ENCODE assay signal across 20 cellular contexts in genomic region chr6:13004610-13005009, GRCh38.
"Had no signal": no experiment of that assay in that cellular context is flagged by ENCODE, and none has a peak within 500 bp of the region (broad histone marks: within the 10 kb centered on the region; RNA-seq: fewer than 3 reads in every experiment).

No MANE protein-coding gene starts in this region.

- H3K27ac Mint-ChIP-seq: activated B cell treated with CpG ODN at 0.5 μM for 24 hours; activated CD4-positive, alpha-beta T cell treated with anti-CD3 and anti-CD28 coated beads for 36 hours; activated naive CD4-positive, alpha-beta T cell treated with anti-CD3 and anti-CD28 coated beads for 36 hours; activated naive CD8-positive, alpha-beta T cell treated with anti-CD3 and anti-CD28 coated beads, Interleukin-2, amount 10 ng/mL, durations not matched to agents 7 days and 5 days; endodermal cell; natural killer cell treated with Interleukin-12 subunit alpha and Interleukin-12 subunit beta and Interleukin-15 and Interleukin-18, amount 100 ng/mL, for 72 hours; progenitor cell of endocrine pancreas; stimulated activated naive B cell treated with anti-CD40 and anti-IgM and Interleukin-4, amounts not matched to agents 10 μg/mL and 1 μg/mL and 100 μg/mL, for 72 hours had no signal

- H3K4me3 ChIP-seq: heart left ventricle, testis, uterus had no signal

- H3K36me3 Mint-ChIP-seq: activated naive CD8-positive, alpha-beta T cell treated with anti-CD3 and anti-CD28 coated beads, Interleukin-2, amount 10 ng/mL, durations not matched to agents 7 days and 5 days; natural killer cell treated with Interleukin-12 subunit alpha and Interleukin-12 subunit beta and Interleukin-15 and Interleukin-18, amount 100 ng/mL, for 72 hours; stimulated activated naive B cell treated with anti-CD40 and anti-IgM and Interleukin-4, amounts not matched to agents 10 μg/mL and 1 μg/mL and 100 μg/mL, for 72 hours had no signal

- H3K27me3 ChIP-seq: heart left ventricle, testis, uterus had no signal

- H3K36me3 ChIP-seq: heart left ventricle had no signal

- H3K4me3 Mint-ChIP-seq: activated B cell treated with CpG ODN at 0.5 μM for 24 hours; activated CD4-positive, alpha-beta T cell treated with anti-CD3 and anti-CD28 coated beads for 36 hours; activated naive CD4-positive, alpha-beta T cell treated with anti-CD3 and anti-CD28 coated beads for 36 hours; activated naive CD8-positive, alpha-beta T cell treated with anti-CD3 and anti-CD28 coated beads, Interleukin-2, amount 10 ng/mL, durations not matched to agents 7 days and 5 days; endodermal cell; natural killer cell treated with Interleukin-12 subunit alpha and Interleukin-12 subunit beta and Interleukin-15 and Interleukin-18, amount 100 ng/mL, for 72 hours; stimulated activated naive B cell treated with anti-CD40 and anti-IgM and Interleukin-4, amounts not matched to agents 10 μg/mL and 1 μg/mL and 100 μg/mL, for 72 hours had no signal

- DNase-seq: activated B cell treated with CpG ODN at 0.5 μM for 24 hours; activated CD4-positive, alpha-beta T cell treated with anti-CD3 and anti-CD28 coated beads for 36 hours; activated CD4-positive, alpha-beta T cell treated with anti-CD3 and anti-CD28 coated beads, Interleukin-2, amount 50 U/mL, for 4 hours; activated effector memory CD4-positive, alpha-beta T cell treated with Interleukin-2 at 50 U/mL for 16 hours; activated naive CD4-positive, alpha-beta T cell treated with anti-CD3 and anti-CD28 coated beads for 36 hours; activated naive CD8-positive, alpha-beta T cell treated with anti-CD3 and anti-CD28 coated beads, Interleukin-2, amount 10 ng/mL, durations not matched to agents 7 days and 5 days; activated T-cell treated with anti-CD3 and anti-CD28 coated beads, Interleukin-2, amount 50 U/mL, for 48 hours; amniotic stem cell; cortex of kidney; endodermal cell; heart left ventricle; midbrain; stimulated activated CD4-positive, alpha-beta T cell treated with anti-CD3 and anti-CD28 coated beads, Interleukin-2, amount 100 ng/mL, for 48 hours; stimulated activated CD8-positive, alpha-beta memory T cell treated with anti-CD3 and anti-CD28 coated beads, Interleukin-4, amount 100 ng/mL, for 48 hours; stimulated activated naive B cell treated with anti-CD40 and anti-IgM and Interleukin-4, amounts not matched to agents 10 μg/mL and 1 μg/mL and 100 μg/mL, for 72 hours; testis; trophoblast cell; uterus had no signal

- H3K9me3 ChIP-seq: heart left ventricle, testis, uterus had no signal

- ATAC-seq: activated CD4-positive, alpha-beta T cell treated with anti-CD3 and anti-CD28 coated beads for 36 hours; heart left ventricle; natural killer cell treated with Interleukin-12 subunit alpha and Interleukin-12 subunit beta and Interleukin-15 and Interleukin-18, amount 100 ng/mL, for 72 hours; stimulated activated naive B cell treated with anti-CD40 and anti-IgM and Interleukin-4, amounts not matched to agents 10 μg/mL and 1 μg/mL and 100 μg/mL, for 72 hours had no signal

- H3K9me3 Mint-ChIP-seq: activated B cell treated with CpG ODN at 0.5 μM for 24 hours; activated naive CD4-positive, alpha-beta T cell treated with anti-CD3 and anti-CD28 coated beads for 36 hours; activated naive CD8-positive, alpha-beta T cell treated with anti-CD3 and anti-CD28 coated beads, Interleukin-2, amount 10 ng/mL, durations not matched to agents 7 days and 5 days; endodermal cell; natural killer cell treated with Interleukin-12 subunit alpha and Interleukin-12 subunit beta and Interleukin-15 and Interleukin-18, amount 100 ng/mL, for 72 hours; stimulated activated naive B cell treated with anti-CD40 and anti-IgM and Interleukin-4, amounts not matched to agents 10 μg/mL and 1 μg/mL and 100 μg/mL, for 72 hours had no signal

- H3K27me3 Mint-ChIP-seq: stimulated activated naive B cell treated with anti-CD40 and anti-IgM and Interleukin-4, amounts not matched to agents 10 μg/mL and 1 μg/mL and 100 μg/mL, for 72 hours had no signal

- H3K4me1 ChIP-seq: testis, uterus had no signal

- H3K27ac ChIP-seq: testis, uterus had no signal

- H3K4me1 Mint-ChIP-seq: activated B cell treated with CpG ODN at 0.5 μM for 24 hours; activated CD4-positive, alpha-beta T cell treated with anti-CD3 and anti-CD28 coated beads for 36 hours; activated naive CD8-positive, alpha-beta T cell treated with anti-CD3 and anti-CD28 coated beads, Interleukin-2, amount 10 ng/mL, durations not matched to agents 7 days and 5 days; stimulated activated naive B cell treated with anti-CD40 and anti-IgM and Interleukin-4, amounts not matched to agents 10 μg/mL and 1 μg/mL and 100 μg/mL, for 72 hours had no signal
